In genomic region chr3:115783938-115784738, GRCh38 we compare ENCODE assay signal across 8 cellular contexts.
DNase-seq lines count a peak whose midpoint lies in the region; ATAC-seq and TF ChIP-seq lines count a peak whose summit lies in the region.

No MANE protein-coding gene starts in this region.

- peak overlapping the region; percentile 67 for H3K4me3 Mint-ChIP-seq in Caco-2 (ENCODE audit: unreplicated experiment)

- peaks cover 12% of the 10 kb centered on the region for H3K4me1 Mint-ChIP-seq in Caco-2 (ENCODE audit: low read depth, unreplicated experiment)

- peak overlapping the region; percentile 74 for H3K27ac Mint-ChIP-seq in Caco-2 (ENCODE audit: unreplicated experiment)

- H3K9me3 Mint-ChIP-seq in Caco-2 (ENCODE audit: unreplicated experiment) = no peaks in the 10 kb centered on the region

- H3K36me3 ChIP-seq in Caco-2 (ENCODE audit: control insufficient read depth, insufficient read depth, low read length) (no peaks in the 10 kb centered on the region), endocrine pancreas (ENCODE audit: control insufficient read depth, insufficient read depth, low read length) (no peaks in the 10 kb centered on the region)

- peak; percentile 86 to 90 for TF ChIP-seq CTCF in Caco-2 (IDR thresholded peaks at IDR 0.05; ENCODE audit: insufficient read depth in 1 of 2, low read depth in 1 of 2, low read length in 1 of 2, severe bottlenecking in 1 of 2, unreplicated experiment in 1 of 2)

- DNase-seq in Caco-2 (peak; percentile 94), HUDEP-2 (lab: John Stamatoyannopoulos, UW; ENCODE audit: unreplicated experiment in 76 of 76) (peak in 75 of 76 experiments; percentile 30 to 92 (median 79)), NOMO-1 (lab: John Stamatoyannopoulos, UW; ENCODE audit: unreplicated experiment in 2 of 2) (peak; percentile 85 to 90), mesenteric fat pad (ENCODE audit: low spot score) (peak; percentile 94)
- peak; percentile 65 to 79 (median 68) for DNase-seq in activated CD8-positive, alpha-beta memory T cell treated with anti-CD3 and anti-CD28 coated beads for 48 hours (ENCODE audit: low read depth in 2 of 3, low spot score in 2 of 3)
- peak; percentile 82 for DNase-seq in stimulated activated CD8-positive, alpha-beta memory T cell treated with anti-CD3 and anti-CD28 coated beads, Interleukin-15, amount 100 ng/mL, for 1 hour (ENCODE audit: low read depth)

- H3K36me3 Mint-ChIP-seq in Caco-2 (ENCODE audit: insufficient read depth, unreplicated experiment) = no peaks in the 10 kb centered on the region

- POLR2A ChIA-PET in Caco-2 (lab: Charles Lee) = interaction anchor here (0.6 kb wide), 2 partner anchors 66 to 821 kb away, joined by 3 read pairs; no protein-coding TSS in a partner anchor

- H3K9me3 ChIP-seq in Caco-2 (no peaks in the 10 kb centered on the region), endocrine pancreas (ENCODE audit: control insufficient read depth, low read length) (no peaks in the 10 kb centered on the region)

- CTCF ChIA-PET in Caco-2 (lab: Charles Lee) = interaction anchor here (0.6 to 1.9 kb wide), 16 partner anchors 12 to 583 kb away, joined by 3 to 14 read pairs (median 4); no protein-coding TSS in a partner anchor

- no peaks in the 10 kb centered on the region for H3K27me3 ChIP-seq in Caco-2 (replicated peaks; ENCODE audit: control insufficient read depth, insufficient read depth, low read length)
- H3K27me3 ChIP-seq in endocrine pancreas (ENCODE audit: control insufficient read depth, insufficient read depth, low read length) = no peaks in the 10 kb centered on the region

- peak overlapping the region; percentile 57 for H3K4me3 ChIP-seq in Caco-2 (ENCODE audit: low read depth, low read length)
- peak overlapping the region; percentile 94 for H3K4me3 ChIP-seq in endocrine pancreas (ENCODE audit: control insufficient read depth, insufficient read depth, low read length)

- no TSS peak for BruUV-seq in Caco-2 (replicated peaks; lab: Mats Ljungman, UMichigan)

- H3K9ac ChIP-seq in endocrine pancreas (ENCODE audit: control insufficient read depth, insufficient read depth, low read length) = peak overlapping the region; percentile 55

- peak; percentile 91 for ATAC-seq in GM21423 (IDR thresholded peaks at IDR 0.05; ENCODE audit: unreplicated experiment)

- no peaks in the 10 kb centered on the region for H3K4me1 ChIP-seq in Caco-2
- no peaks in the 10 kb centered on the region for H3K4me1 ChIP-seq in endocrine pancreas (ENCODE audit: control insufficient read depth, insufficient read depth, low read length)

- peaks cover 7% of the 10 kb centered on the region for H3K27me3 Mint-ChIP-seq in Caco-2 (ENCODE audit: insufficient read depth, unreplicated experiment)

- intact Hi-C loops in Caco-2 (cut with micrococcal nuclease; ENCODE audit: unreplicated experiment) = loop anchor here (1.0 to 2.0 kb wide), 5 partner anchors 30 to 637 kb away; partner anchors contain the start of gene ZBTB20

Comparison
In these comparisons a context has a peak if more than half of its experiments do, and no peak if none do; other contexts are left out.
1. Peak in every context shown above with its lines: DNase-seq, ATAC-seq and H3K4me3 ChIP-seq.